ENCODE assay signal across 8 cellular contexts in genomic region chr2:65130440-65131175, GRCh38. TPM values are rescaled to one million over a fixed set of nuclear protein-coding genes. Genes with fewer than 3 reads are reported as not detected.
DNase-seq lines count a peak whose midpoint lies in the region; ATAC-seq and TF ChIP-seq lines count a peak whose summit lies in the region.

No MANE protein-coding gene starts in this region.

- H2BK5ac ChIP-seq in IMR-90 (ENCODE audit: low read depth, low read length, poor library complexity, severe bottlenecking), result peak overlapping the region; percentile 68

- no peaks in the 10 kb centered on the region for H3K9me3 ChIP-seq in IMR-90 (ENCODE audit: control insufficient read depth, insufficient read depth, low read length)
- no peaks in the 10 kb centered on the region for H3K9me3 ChIP-seq in right cardiac atrium (ENCODE audit: control insufficient read depth, low read length)

- peak overlapping the region; percentile 67 for H2AK9ac ChIP-seq in IMR-90 (replicated peaks; ENCODE audit: low read depth, low read length, poor library complexity)

- no peak for TF ChIP-seq RAD21 in IMR-90 (IDR thresholded peaks at IDR 0.05; ENCODE audit: low read length)

- DNase-seq in IMR-90, result no peak
- DNase-seq in activated T-helper 1 cell treated with Interleukin-2 at 50 U/mL for 16 hours (ENCODE audit: low read depth), result peak; percentile 1
- no peak for DNase-seq in right cardiac atrium
- no peak for DNase-seq in AG08395 (ENCODE audit: low spot score)
- no peak for DNase-seq in stimulated activated CD4-positive, alpha-beta T cell treated with anti-CD3 and anti-CD28 coated beads, Interleukin-4, amount 100 ng/mL, for 4 hours

- peak overlapping the region; percentile 56 for H2BK120ac ChIP-seq in IMR-90 (ENCODE audit: low read depth, low read length)

- H4K8ac ChIP-seq in IMR-90 (ENCODE audit: low read depth in 2 of 2, low read length in 2 of 2), result peak overlapping the region; percentile 92 to 99

- H2AFZ ChIP-seq in IMR-90 (replicated peaks; ENCODE audit: low read length, poor library complexity), result peak overlapping the region; percentile 92

- TF ChIP-seq POLR2A in IMR-90 (IDR thresholded peaks at IDR 0.05; ENCODE audit: low read depth, low read length), result 0 out of 2 replicates have a peak, but pooled peaks have one; percentile 8

- peaks cover 42% of the 10 kb centered on the region for H4K20me1 ChIP-seq in IMR-90 (ENCODE audit: insufficient read depth, low read length)

- POLR2A ChIA-PET in IMR-90 (lab: Charles Lee; ENCODE audit: unreplicated experiment), result interaction anchor here (0.5 to 0.6 kb wide), 3 partner anchors 10 to 380 kb away, joined by 3 to 4 read pairs (median 4); no protein-coding TSS in a partner anchor

- H3K9me1 ChIP-seq in IMR-90 (ENCODE audit: insufficient read depth, low read length), result no peaks in the 10 kb centered on the region; the same call in 1 of the 2 replicates

- peak overlapping the region; percentile 88 for H2AK5ac ChIP-seq in IMR-90 (ENCODE audit: low read depth, low read length)

- in situ Hi-C loops in IMR-90 (cut with MboI; ENCODE audit: low sequenced_read_pairs), result no loop called here

- H3K4me1 ChIP-seq in IMR-90 (ENCODE audit: control insufficient read depth, insufficient read depth, low read length) (peaks cover 3% of the 10 kb centered on the region), right cardiac atrium (ENCODE audit: control insufficient read depth, insufficient read depth, low read length) (peaks cover 2% of the 10 kb centered on the region)

- peak overlapping the region; percentile 93 for H3K18ac ChIP-seq in IMR-90 (ENCODE audit: low read depth, low read length)

- no peaks in the 10 kb centered on the region for H3K27me3 ChIP-seq in IMR-90 (ENCODE audit: control insufficient read depth, insufficient read depth, low read length)
- H3K27me3 ChIP-seq in right cardiac atrium (ENCODE audit: control insufficient read depth, insufficient read depth), result no peaks in the 10 kb centered on the region

- H3K4me2 ChIP-seq in IMR-90 (ENCODE audit: low read depth, low read length), result peak overlapping the region; percentile 87

- H4K5ac ChIP-seq in IMR-90 (ENCODE audit: low read depth, low read length), result peak overlapping the region; percentile 96

- peak overlapping the region; percentile 76 for H3K4me3 ChIP-seq in GM12875 (ENCODE audit: low read depth, low read length)
- H3K4me3 ChIP-seq in IMR-90 (ENCODE audit: insufficient read depth, low read depth, low read length), result peak overlapping the region; percentile 67
- peak overlapping the region; percentile 85 for H3K4me3 ChIP-seq in right cardiac atrium (ENCODE audit: low read length)
- H3K4me3 ChIP-seq in skin epidermis, result peak overlapping the region; percentile 55 to 97 (median 91)

- H3K27ac ChIP-seq in IMR-90 (ENCODE audit: insufficient read depth, low read length) (peak overlapping the region; percentile 86), right cardiac atrium (ENCODE audit: low read length) (peak overlapping the region; percentile 74), skin epidermis (peak overlapping the region; percentile 83 to 99 (median 95))

- peak overlapping the region; percentile 42 for H3K56ac ChIP-seq in IMR-90 (ENCODE audit: extremely low read depth, insufficient read depth, low read length)

- BruUV-seq in IMR-90 (replicated peaks; lab: Mats Ljungman, UMichigan), result TSS peak; percentile 93

- intact Hi-C loops in IMR-90 (cut with micrococcal nuclease) (loop anchor here (5.0 kb wide), 1 partner anchor 97 kb away; the partner anchor contains the start of gene ACTR2), right cardiac atrium (cut with DNase I) (no loop called here)

- no peak for TF ChIP-seq CTCF in GM12875 (IDR thresholded peaks at IDR 0.05; ENCODE audit: borderline replicate concordance, insufficient read depth, low read depth, low read length)
- TF ChIP-seq CTCF in IMR-90 (conservative IDR thresholded peaks at IDR 0.05; ENCODE audit: low read depth, low read length), result no peak

- peak overlapping the region; percentile 8; the same call in 1 of the 2 replicates for H2BK20ac ChIP-seq in IMR-90 (ENCODE audit: low read depth, low read length)

- H3K4ac ChIP-seq in IMR-90 (ENCODE audit: low read depth, low read length), result peak overlapping the region; percentile 94

- H3K36me3 ChIP-seq in IMR-90 (ENCODE audit: control insufficient read depth, insufficient read depth, low read length), result no peaks in the 10 kb centered on the region

- dilution Hi-C loops in IMR-90 (cut with HindIII; ENCODE audit: low sequenced_read_pairs, unreplicated experiment), result no loop called here

- H3K9ac ChIP-seq in IMR-90 (ENCODE audit: low read depth, low read length), result peak overlapping the region; percentile 76

- 8% methylated on average over 10 of the region's 42 CpGs; no CpG with 5 or more reads in 1 of the 2 experiments for WGBS in IMR-90 (ENCODE audit: extremely low coverage in 2 of 2, insufficient read length in 1 of 2), 2 experiments
- WGBS in right cardiac atrium, result 7% methylated on average over 42 of the region's 42 CpGs

- ATAC-seq in GM21576 (IDR thresholded peaks at IDR 0.05; ENCODE audit: unreplicated experiment), result peak; percentile 30
- ATAC-seq in IMR-90 (ENCODE audit: low read depth), result peak; percentile 44
- ATAC-seq in right cardiac atrium, result peak; percentile 65 to 68

- CTCF ChIA-PET in IMR-90 (lab: Yijun Ruan, JAX), result no interaction called here

- peak overlapping the region; percentile 93 for H4K91ac ChIP-seq in IMR-90 (ENCODE audit: insufficient read depth, low read depth, low read length)

- peak overlapping the region; percentile 72; the same call in 2 of the 3 replicates for H2BK15ac ChIP-seq in IMR-90 (ENCODE audit: low read depth, low read length)

- H3K79me1 ChIP-seq in IMR-90 (ENCODE audit: low read depth in 1 of 2, low read length in 2 of 2), result peaks cover 3 to 6% of the 10 kb centered on the region in 2 experiments; a peak in 3 of 4 replicates

- H3K14ac ChIP-seq in IMR-90 (replicated peaks; ENCODE audit: low read depth, low read length), result peak overlapping the region; percentile 79

- H3K23ac ChIP-seq in IMR-90 (ENCODE audit: low read depth, low read length), result peak overlapping the region; percentile 66

TF ChIP-seq in IMR-90, 13 proteins besides CTCF, POLR2A, EP300 and RAD21:
- TF ChIP-seq MXI1 (IDR thresholded peaks at IDR 0.05; ENCODE audit: borderline replicate concordance, low read depth, low read length), result no peak
- TF ChIP-seq CHD1 (IDR thresholded peaks at IDR 0.05; ENCODE audit: low read depth, low read length), result no peak
- TF ChIP-seq USF2 (IDR thresholded peaks at IDR 0.05; ENCODE audit: low read depth, low read length), result no peak
- TF ChIP-seq CEBPB (IDR thresholded peaks at IDR 0.05; ENCODE audit: low read depth, low read length), result peak; percentile 61
- no peak for TF ChIP-seq MAFK (IDR thresholded peaks at IDR 0.05; ENCODE audit: low read depth, low read length)
- 0 out of 2 replicates have a peak, but pooled peaks have one; percentile 28 for TF ChIP-seq FOS (IDR thresholded peaks at IDR 0.05; ENCODE audit: low read depth, low read length)
- TF ChIP-seq SMC3 (IDR thresholded peaks at IDR 0.05; ENCODE audit: low read depth, low read length), result no peak

RNA-seq across cellular contexts. Expression of gene RAB1A, which starts 0.7 kb away (rescaled TPM):
- total RNA-seq in IMR-90 (2012; rRNA removed) (114 and 127 TPM in 2 replicates), right cardiac atrium (100 to 1,000 TPM; 118 to 157 (median 136) TPM)
- polyA plus RNA-seq in IMR-90 (2012; rRNA removed) (152 and 169 TPM in 2 replicates), right cardiac atrium (157 TPM)
- polyA plus RNA-seq in IMR-90 (2012; cell fraction: cytosol; rRNA removed), result 44.4 and 46.8 TPM in 2 replicates
- 10.2 and 75.1 TPM in 2 replicates for polyA plus RNA-seq in IMR-90 (2012; cell fraction: nucleus; rRNA removed; ENCODE audit: low replicate concordance)
